In the genomic region with DNA sequence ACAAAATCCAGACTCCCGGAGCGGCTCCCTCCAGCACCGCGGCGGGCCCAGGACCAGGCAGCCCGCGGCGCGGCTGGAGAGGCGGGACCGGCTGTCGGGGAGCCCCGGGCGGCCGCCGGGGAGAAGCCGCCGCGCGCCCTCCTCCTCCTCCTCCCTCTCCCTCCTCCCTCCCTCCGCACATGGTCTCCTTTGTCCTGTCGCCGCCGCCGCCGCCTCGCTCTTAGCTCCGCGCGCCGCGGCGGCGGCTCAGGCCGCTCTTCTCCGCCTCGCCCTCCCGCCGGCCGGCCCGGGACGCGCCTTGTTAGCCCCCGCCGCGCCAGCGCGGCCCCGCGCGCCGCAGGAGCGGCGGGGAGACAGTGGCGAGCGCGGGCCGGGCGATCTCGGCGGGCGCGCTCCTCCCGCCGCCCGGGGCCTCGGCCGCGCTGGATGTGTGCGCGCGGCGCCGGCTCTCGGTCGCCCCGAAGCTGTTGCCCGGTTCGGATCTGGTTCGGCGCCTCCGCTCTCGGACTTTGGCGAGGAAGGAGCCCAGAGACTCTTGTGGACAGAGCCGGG, we compare ENCODE assay signal across 1 cellular context.
TF ChIP-seq lines count a peak whose summit lies in the region.

No MANE protein-coding gene starts in this region.

TF ChIP-seq in GM12878, 131 proteins besides CTCF, POLR2A, EP300 and RAD21 (continued from another document):
- TF ChIP-seq MEF2B (IDR thresholded peaks at IDR 0.05; ENCODE audit: partially characterized antibody, poor library complexity, severe bottlenecking) (no peak), SIX5 (IDR thresholded peaks at IDR 0.05; ENCODE audit: low read depth, low read length, severe bottlenecking) (no peak)
